In genomic region chr1:221741364-221741970, GRCh38 we compare ENCODE assay signal across 8 cellular contexts. TPM values are rescaled to one million over a fixed set of nuclear protein-coding genes. Genes with fewer than 3 reads are reported as not detected.
DNase-seq lines count a peak whose midpoint lies in the region; ATAC-seq and TF ChIP-seq lines count a peak whose summit lies in the region.

No MANE protein-coding gene starts in this region.

- peaks cover 9 to 34% (median 22%) of the 10 kb centered on the region in 4 donors for H3K4me1 Mint-ChIP-seq in naive thymus-derived CD8-positive, alpha-beta T cell

- no peaks in the 10 kb centered on the region for H3K9me3 ChIP-seq in SU-DHL-6 (ENCODE audit: insufficient read depth, low read length)
- no peaks in the 10 kb centered on the region for H3K9me3 ChIP-seq in esophagus (ENCODE audit: control insufficient read depth in 2 of 2, insufficient read depth in 1 of 2, low read depth in 1 of 2, low read length in 1 of 2)

- 0 out of 2 replicates have a peak, but pooled peaks cover 3% of the 10 kb centered on the region for H3K36me3 ChIP-seq in SU-DHL-6 (ENCODE audit: low read length)
- peaks cover 0 to 2% of the 10 kb centered on the region in 2 donors for H3K36me3 ChIP-seq in esophagus (ENCODE audit: control insufficient read depth in 2 of 2, insufficient read depth in 2 of 2, low read length in 1 of 2)

- DNase-seq in DMS 273 (lab: John Stamatoyannopoulos, UW; ENCODE audit: unreplicated experiment) (peak; percentile 77), DMS 273 treated with DMSO at 0.1 percent for 48 hours (lab: John Stamatoyannopoulos, UW) (no peak), HEK293T (ENCODE audit: extremely low spot score) (peak; percentile 30), superior temporal gyrus (ENCODE audit: extremely low spot score) (no peak), middle frontal gyrus (ENCODE audit: extremely low spot score, low spot score) (no peak)
- DNase-seq in naive thymus-derived CD8-positive, alpha-beta T cell, result peak in 6 of 10 donors; percentile 7 to 35 (median 21)

- POLR2A ChIA-PET in HEK293T (lab: Yijun Ruan, JAX), result interaction anchor here (0.7 to 2.7 kb wide), 15 partner anchors 12 to 264 kb away, joined by 3 to 25 read pairs (median 4); no protein-coding TSS in a partner anchor
- POLR2A ChIA-PET in naive thymus-derived CD8-positive, alpha-beta T cell (lab: Charles Lee), result interaction anchor here (0.7 to 4.4 kb wide), 15 partner anchors 9 to 971 kb away, joined by 4 to 35 read pairs (median 6); partner anchors contain the start of genes AIDA and BROX

- H3K27ac Mint-ChIP-seq in naive thymus-derived CD8-positive, alpha-beta T cell, result no peak overlapping the region

- WGBS in esophagus, 2 donors, result 0 to 1% methylated on average over 22 of the region's 22 CpGs

- H3K9me3 Mint-ChIP-seq in naive thymus-derived CD8-positive, alpha-beta T cell, result no peaks in the 10 kb centered on the region

- H3K27me3 Mint-ChIP-seq in naive thymus-derived CD8-positive, alpha-beta T cell, result no peaks in the 10 kb centered on the region

- peak overlapping the region; percentile 78 for H3K4me2 ChIP-seq in SU-DHL-6 (ENCODE audit: low read depth, low read length, poor library complexity, severe bottlenecking)

- TF ChIP-seq CTCF in SU-DHL-6 (IDR thresholded peaks at IDR 0.05; ENCODE audit: insufficient read depth, low read length, poor library complexity, severe bottlenecking), result no peak

- H3K9ac ChIP-seq in SU-DHL-6 (ENCODE audit: low read length), result peak overlapping the region; percentile 63

- no peaks in the 10 kb centered on the region for H3K27me3 ChIP-seq in SU-DHL-6 (ENCODE audit: low read length)
- H3K27me3 ChIP-seq in esophagus (ENCODE audit: control insufficient read depth in 1 of 2, insufficient read depth in 2 of 2, low read length in 2 of 2), result no peaks in the 10 kb centered on the region

- no peaks in the 10 kb centered on the region for H3K9me2 ChIP-seq in SU-DHL-6 (replicated peaks; ENCODE audit: insufficient read depth, low read length)

- H3K4me3 ChIP-seq in SU-DHL-6 (ENCODE audit: insufficient read depth, low read length, poor library complexity, severe bottlenecking) (peak overlapping the region; percentile 93), esophagus (ENCODE audit: low read depth in 1 of 2, low read length in 2 of 2) (peak overlapping the region; percentile 58 to 88)

- no peaks in the 10 kb centered on the region for H3K79me2 ChIP-seq in SU-DHL-6 (ENCODE audit: insufficient read depth, low read length)

- peaks cover 0 to 12% of the 10 kb centered on the region in 2 donors for H3K4me1 ChIP-seq in esophagus (ENCODE audit: control insufficient read depth in 2 of 2, insufficient read depth in 2 of 2, low read length in 1 of 2)

- no peaks in the 10 kb centered on the region for H3F3A ChIP-seq in SU-DHL-6 (ENCODE audit: insufficient read depth)

- CTCF ChIA-PET in HEK293T (lab: Yijun Ruan, JAX), result interaction anchor here (0.6 to 1.3 kb wide), 5 partner anchors 12 to 1271 kb away, joined by 3 to 4 read pairs (median 3); no protein-coding TSS in a partner anchor

- peak overlapping the region; percentile 95 for H2AFZ ChIP-seq in SU-DHL-6 (ENCODE audit: low read depth, low read length, severe bottlenecking)

- no peak overlapping the region for H3K27ac ChIP-seq in SU-DHL-6 (ENCODE audit: low read depth, low read length)
- H3K27ac ChIP-seq in esophagus (ENCODE audit: low read depth in 2 of 2, low read length in 1 of 2), result peak overlapping the region; percentile 84 to 96

- ATAC-seq in naive thymus-derived CD8-positive, alpha-beta T cell, result peak in 1 of 2 donors; percentile 20

- no peak overlapping the region for H3K4me3 Mint-ChIP-seq in naive thymus-derived CD8-positive, alpha-beta T cell

- peaks cover 0 to 19% (median 17%) of the 10 kb centered on the region in 3 donors for H3K36me3 Mint-ChIP-seq in naive thymus-derived CD8-positive, alpha-beta T cell

- H4K20me1 ChIP-seq in SU-DHL-6 (ENCODE audit: low read depth, low read length), result no peaks in the 10 kb centered on the region

TF ChIP-seq in HEK293T, 16 proteins besides CTCF, POLR2A, EP300 and RAD21:
- TF ChIP-seq CTBP1 (IDR thresholded peaks at IDR 0.05; ENCODE audit: borderline replicate concordance), result peak; percentile 50; the same call in 1 of the 2 replicates
- no peak for TF ChIP-seq FOXM1 (IDR thresholded peaks at IDR 0.05; ENCODE audit: borderline replicate concordance)

RNA-seq across cellular contexts. Expression of gene DUSP10, which starts 0.4 kb away (rescaled TPM):
- polyA plus RNA-seq in esophagus, result 1 to 10 TPM; 2.0 to 4.7 TPM
- total RNA-seq in naive thymus-derived CD8-positive, alpha-beta T cell, result 1 to 10 TPM; 2.7 to 4.2 TPM
- 1 to 10 TPM; 1.4 to 4.4 (median 2.5) TPM for polyA plus RNA-seq in naive thymus-derived CD8-positive, alpha-beta T cell

Comparison
In these comparisons a context has a peak if more than half of its experiments do, and no peak if none do; other contexts are left out.
1. DNase-seq: peak in DMS 273 (single experiment), HEK293T (single experiment) and naive thymus-derived CD8-positive, alpha-beta T cell (6 of 10); none in DMS 273 treated with DMSO at 0.1 percent for 48 hours (single experiment), superior temporal gyrus (single experiment) and middle frontal gyrus (single experiment).